1 cellular context compared by ENCODE assay signal in the genomic region with DNA sequence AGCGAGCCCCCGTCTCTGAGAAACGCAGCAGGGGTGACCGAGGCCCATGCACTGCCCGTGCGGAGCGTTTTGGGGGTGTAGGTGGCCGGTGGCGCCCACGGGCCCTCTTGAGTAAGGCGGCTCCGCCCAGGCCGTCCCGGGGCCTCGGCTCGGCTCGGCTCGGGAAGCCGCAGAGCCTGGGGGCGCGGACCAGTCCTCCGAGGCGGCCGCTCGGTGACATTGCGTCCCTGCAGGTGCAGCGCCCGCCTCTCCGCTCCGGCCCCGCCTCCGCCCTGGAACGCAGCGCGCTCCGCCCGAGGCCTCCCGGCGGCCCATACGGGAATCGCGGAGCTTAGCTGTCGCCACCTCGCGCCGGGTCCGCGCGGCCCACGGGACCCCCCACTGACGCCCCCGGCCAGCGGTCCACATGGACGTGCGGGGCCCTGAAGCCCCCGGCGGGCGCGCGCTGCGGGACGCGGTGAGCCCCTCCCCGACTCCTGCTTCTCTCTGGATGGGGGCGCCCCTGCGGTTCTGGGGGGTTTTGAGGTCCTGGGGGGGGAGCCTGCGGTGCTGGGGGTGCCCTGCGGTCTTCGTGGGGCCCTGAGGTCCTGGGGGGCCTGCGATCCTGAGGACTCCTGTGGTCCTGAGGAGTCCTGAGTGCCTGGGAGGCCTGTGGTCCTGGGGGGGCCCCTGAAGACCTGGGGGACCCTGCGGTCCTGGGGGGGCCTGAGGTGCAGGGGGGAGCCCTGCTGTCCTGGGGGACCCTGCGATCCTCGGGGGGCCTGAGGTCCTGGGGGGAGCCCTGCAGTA.
A peak's percentile ranks its signal among the peaks of the same experiment; 100 is the strongest.
TF ChIP-seq lines count a peak whose summit lies in the region.

A gene (plus strand): TSS at position 314 of the 789 bp plus-strand sequence. CDS start 93 bp downstream, at position 407.

TF ChIP-seq in HepG2, 621 proteins besides CTCF, POLR2A, EP300 and RAD21 (continued from another document and continues in another):
- TF ChIP-seq, protein P1, sequence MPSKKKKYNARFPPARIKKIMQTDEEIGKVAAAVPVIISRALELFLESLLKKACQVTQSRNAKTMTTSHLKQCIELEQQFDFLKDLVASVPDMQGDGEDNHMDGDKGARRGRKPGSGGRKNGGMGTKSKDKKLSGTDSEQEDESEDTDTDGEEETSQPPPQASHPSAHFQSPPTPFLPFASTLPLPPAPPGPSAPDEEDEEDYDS (CRISPR knock-in tag; IDR thresholded peaks at IDR 0.05), result peak; percentile 61; the same call in 1 of the 2 replicates
- no peak for TF ChIP-seq ZNF891 (CRISPR knock-in tag; IDR thresholded peaks at IDR 0.05)
- TF ChIP-seq ZNF256 (CRISPR knock-in tag; conservative IDR thresholded peaks at IDR 0.05), result no peak
- no peak for TF ChIP-seq NBN (conservative IDR thresholded peaks at IDR 0.05)
- TF ChIP-seq NCOA1 (CRISPR knock-in tag; IDR thresholded peaks at IDR 0.05), result peak; percentile 49; the same call in 1 of the 2 replicates
- TF ChIP-seq CREM (IDR thresholded peaks at IDR 0.05), result no peak
- no peak for TF ChIP-seq CREM (CRISPR knock-in tag; IDR thresholded peaks at IDR 0.05)
- TF ChIP-seq, protein P2, sequence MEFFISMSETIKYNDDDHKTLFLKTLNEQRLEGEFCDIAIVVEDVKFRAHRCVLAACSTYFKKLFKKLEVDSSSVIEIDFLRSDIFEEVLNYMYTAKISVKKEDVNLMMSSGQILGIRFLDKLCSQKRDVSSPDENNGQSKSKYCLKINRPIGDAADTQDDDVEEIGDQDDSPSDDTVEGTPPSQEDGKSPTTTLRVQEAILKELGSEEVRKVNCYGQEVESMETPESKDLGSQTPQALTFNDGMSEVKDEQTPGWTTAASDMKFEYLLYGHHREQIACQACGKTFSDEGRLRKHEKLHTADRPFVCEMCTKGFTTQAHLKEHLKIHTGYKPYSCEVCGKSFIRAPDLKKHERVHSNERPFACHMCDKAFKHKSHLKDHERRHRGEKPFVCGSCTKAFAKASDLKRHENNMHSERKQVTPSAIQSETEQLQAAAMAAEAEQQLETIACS (CRISPR knock-in tag; IDR thresholded peaks at IDR 0.05), result peak; percentile 71
- TF ChIP-seq, protein P3, sequence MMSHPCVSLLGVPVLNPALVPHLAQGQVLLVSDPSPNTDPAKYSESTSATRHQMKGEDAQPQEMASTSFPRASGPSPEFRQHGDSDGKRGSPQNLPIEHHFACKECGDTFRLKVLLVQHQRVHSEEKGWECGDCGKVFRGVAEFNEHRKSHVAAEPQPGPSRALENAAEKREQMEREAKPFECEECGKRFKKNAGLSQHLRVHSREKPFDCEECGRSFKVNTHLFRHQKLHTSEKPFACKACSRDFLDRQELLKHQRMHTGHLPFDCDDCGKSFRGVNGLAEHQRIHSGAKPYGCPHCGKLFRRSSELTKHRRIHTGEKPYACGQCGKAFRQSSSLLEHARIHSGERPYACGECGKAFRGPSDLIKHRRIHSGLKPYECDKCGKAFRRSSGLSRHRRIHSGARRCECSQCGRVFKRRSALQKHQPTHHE (CRISPR knock-in tag; IDR thresholded peaks at IDR 0.05; ENCODE audit: borderline replicate concordance), result peak; percentile 41; the same call in 1 of the 2 replicates
- peak; percentile 88 for TF ChIP-seq HNRNPLL (IDR thresholded peaks at IDR 0.05; ENCODE audit: low read depth, low read length, poor library complexity, severe bottlenecking)
- TF ChIP-seq ZNF350 (CRISPR knock-in tag; IDR thresholded peaks at IDR 0.05; ENCODE audit: borderline replicate concordance, low read depth), result no peak
- TF ChIP-seq, protein P4, sequence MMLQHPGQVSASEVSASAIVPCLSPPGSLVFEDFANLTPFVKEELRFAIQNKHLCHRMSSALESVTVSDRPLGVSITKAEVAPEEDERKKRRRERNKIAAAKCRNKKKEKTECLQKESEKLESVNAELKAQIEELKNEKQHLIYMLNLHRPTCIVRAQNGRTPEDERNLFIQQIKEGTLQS (CRISPR knock-in tag; IDR thresholded peaks at IDR 0.05), result peak; percentile 29; the same call in 1 of the 2 replicates
- TF ChIP-seq ZKSCAN8 (CRISPR knock-in tag; IDR thresholded peaks at IDR 0.05; ENCODE audit: borderline replicate concordance), result no peak
- 0 out of 2 replicates have a peak, but pooled peaks have one; percentile 14 for TF ChIP-seq ETV5 (CRISPR knock-in tag; IDR thresholded peaks at IDR 0.05; ENCODE audit: borderline replicate concordance)
- TF ChIP-seq THYN1 (CRISPR knock-in tag; IDR thresholded peaks at IDR 0.05; ENCODE audit: borderline replicate concordance, low read depth), result no peak
- TF ChIP-seq, protein P5, sequence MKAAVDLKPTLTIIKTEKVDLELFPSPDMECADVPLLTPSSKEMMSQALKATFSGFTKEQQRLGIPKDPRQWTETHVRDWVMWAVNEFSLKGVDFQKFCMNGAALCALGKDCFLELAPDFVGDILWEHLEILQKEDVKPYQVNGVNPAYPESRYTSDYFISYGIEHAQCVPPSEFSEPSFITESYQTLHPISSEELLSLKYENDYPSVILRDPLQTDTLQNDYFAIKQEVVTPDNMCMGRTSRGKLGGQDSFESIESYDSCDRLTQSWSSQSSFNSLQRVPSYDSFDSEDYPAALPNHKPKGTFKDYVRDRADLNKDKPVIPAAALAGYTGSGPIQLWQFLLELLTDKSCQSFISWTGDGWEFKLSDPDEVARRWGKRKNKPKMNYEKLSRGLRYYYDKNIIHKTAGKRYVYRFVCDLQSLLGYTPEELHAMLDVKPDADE (CRISPR knock-in tag; IDR thresholded peaks at IDR 0.05), result 0 out of 2 replicates have a peak, but pooled peaks have one; percentile 63
- no peak for TF ChIP-seq ZNF570 (CRISPR knock-in tag; IDR thresholded peaks at IDR 0.05; ENCODE audit: borderline replicate concordance)
- 0 out of 2 replicates have a peak, but pooled peaks have one; percentile 67 for TF ChIP-seq CENPT (CRISPR knock-in tag; IDR thresholded peaks at IDR 0.05; ENCODE audit: low read depth)
- TF ChIP-seq SOX5 (CRISPR knock-in tag; IDR thresholded peaks at IDR 0.05; ENCODE audit: borderline replicate concordance), result no peak
- TF ChIP-seq TBX2 (CRISPR knock-in tag; IDR thresholded peaks at IDR 0.05; ENCODE audit: borderline replicate concordance), result no peak
- TF ChIP-seq NFYB (CRISPR knock-in tag; IDR thresholded peaks at IDR 0.05), result no peak
- no peak for TF ChIP-seq ZKSCAN5 (CRISPR knock-in tag; IDR thresholded peaks at IDR 0.05)
- TF ChIP-seq PHF5A (CRISPR knock-in tag; IDR thresholded peaks at IDR 0.05; ENCODE audit: low read depth, unreplicated experiment), result no peak
- TF ChIP-seq ZNF335 (CRISPR knock-in tag; IDR thresholded peaks at IDR 0.05), result no peak
- 0 out of 2 replicates have a peak, but pooled peaks have one; percentile 26 for TF ChIP-seq BCL6 (CRISPR knock-in tag; IDR thresholded peaks at IDR 0.05)
- no peak; the same call in 1 of the 2 replicates for TF ChIP-seq ZNF547 (CRISPR knock-in tag; IDR thresholded peaks at IDR 0.05)
- TF ChIP-seq ZNF749 (CRISPR knock-in tag; IDR thresholded peaks at IDR 0.05; ENCODE audit: borderline replicate concordance), result no peak
- TF ChIP-seq ZNF780A (CRISPR knock-in tag; IDR thresholded peaks at IDR 0.05), result no peak
- peak; percentile 51 for TF ChIP-seq YY1 (IDR thresholded peaks at IDR 0.05; ENCODE audit: insufficient read depth, insufficient replicate concordance, low read depth, low read length)
- TF ChIP-seq, protein P6, sequence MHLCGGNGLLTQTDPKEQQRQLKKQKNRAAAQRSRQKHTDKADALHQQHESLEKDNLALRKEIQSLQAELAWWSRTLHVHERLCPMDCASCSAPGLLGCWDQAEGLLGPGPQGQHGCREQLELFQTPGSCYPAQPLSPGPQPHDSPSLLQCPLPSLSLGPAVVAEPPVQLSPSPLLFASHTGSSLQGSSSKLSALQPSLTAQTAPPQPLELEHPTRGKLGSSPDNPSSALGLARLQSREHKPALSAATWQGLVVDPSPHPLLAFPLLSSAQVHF (CRISPR knock-in tag; IDR thresholded peaks at IDR 0.05), result no peak
- TF ChIP-seq, protein P7, sequence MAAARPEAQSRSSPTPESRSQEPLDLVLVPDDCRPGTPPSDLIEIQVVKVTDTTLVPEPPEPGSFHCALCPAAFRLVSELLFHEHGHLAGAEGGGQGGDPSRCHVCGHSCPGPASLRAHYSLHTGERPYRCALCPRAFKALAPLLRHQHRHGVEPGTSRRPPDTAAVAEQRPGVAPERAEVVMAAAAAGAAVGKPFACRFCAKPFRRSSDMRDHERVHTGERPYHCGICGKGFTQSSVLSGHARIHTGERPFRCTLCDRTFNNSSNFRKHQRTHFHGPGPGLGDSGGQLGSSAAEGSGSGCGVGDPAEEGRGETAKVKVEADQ (CRISPR knock-in tag; IDR thresholded peaks at IDR 0.05; ENCODE audit: borderline replicate concordance), result peak; percentile 82; the same call in 1 of the 2 replicates
- TF ChIP-seq, protein P8, sequence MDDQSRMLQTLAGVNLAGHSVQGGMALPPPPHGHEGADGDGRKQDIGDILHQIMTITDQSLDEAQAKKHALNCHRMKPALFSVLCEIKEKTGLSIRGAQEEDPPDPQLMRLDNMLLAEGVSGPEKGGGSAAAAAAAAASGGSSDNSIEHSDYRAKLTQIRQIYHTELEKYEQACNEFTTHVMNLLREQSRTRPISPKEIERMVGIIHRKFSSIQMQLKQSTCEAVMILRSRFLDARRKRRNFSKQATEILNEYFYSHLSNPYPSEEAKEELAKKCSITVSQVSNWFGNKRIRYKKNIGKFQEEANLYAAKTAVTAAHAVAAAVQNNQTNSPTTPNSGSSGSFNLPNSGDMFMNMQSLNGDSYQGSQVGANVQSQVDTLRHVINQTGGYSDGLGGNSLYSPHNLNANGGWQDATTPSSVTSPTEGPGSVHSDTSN (CRISPR knock-in tag; IDR thresholded peaks at IDR 0.05; ENCODE audit: borderline replicate concordance), result no peak
- TF ChIP-seq PHF20 (CRISPR knock-in tag; IDR thresholded peaks at IDR 0.05), result 0 out of 2 replicates have a peak, but pooled peaks have one; percentile 16
- no peak for TF ChIP-seq BHLHE40 (IDR thresholded peaks at IDR 0.05; ENCODE audit: low read length)
- TF ChIP-seq, protein P9, sequence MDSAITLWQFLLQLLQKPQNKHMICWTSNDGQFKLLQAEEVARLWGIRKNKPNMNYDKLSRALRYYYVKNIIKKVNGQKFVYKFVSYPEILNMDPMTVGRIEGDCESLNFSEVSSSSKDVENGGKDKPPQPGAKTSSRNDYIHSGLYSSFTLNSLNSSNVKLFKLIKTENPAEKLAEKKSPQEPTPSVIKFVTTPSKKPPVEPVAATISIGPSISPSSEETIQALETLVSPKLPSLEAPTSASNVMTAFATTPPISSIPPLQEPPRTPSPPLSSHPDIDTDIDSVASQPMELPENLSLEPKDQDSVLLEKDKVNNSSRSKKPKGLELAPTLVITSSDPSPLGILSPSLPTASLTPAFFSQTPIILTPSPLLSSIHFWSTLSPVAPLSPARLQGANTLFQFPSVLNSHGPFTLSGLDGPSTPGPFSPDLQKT (CRISPR knock-in tag; IDR thresholded peaks at IDR 0.05; ENCODE audit: borderline replicate concordance), result no peak
- no peak; the same call in 1 of the 2 replicates for TF ChIP-seq NFKBIZ (CRISPR knock-in tag; IDR thresholded peaks at IDR 0.05)
- TF ChIP-seq ARNT2 (CRISPR knock-in tag; IDR thresholded peaks at IDR 0.05; ENCODE audit: low read depth), result peak; percentile 17
- TF ChIP-seq, protein P10, sequence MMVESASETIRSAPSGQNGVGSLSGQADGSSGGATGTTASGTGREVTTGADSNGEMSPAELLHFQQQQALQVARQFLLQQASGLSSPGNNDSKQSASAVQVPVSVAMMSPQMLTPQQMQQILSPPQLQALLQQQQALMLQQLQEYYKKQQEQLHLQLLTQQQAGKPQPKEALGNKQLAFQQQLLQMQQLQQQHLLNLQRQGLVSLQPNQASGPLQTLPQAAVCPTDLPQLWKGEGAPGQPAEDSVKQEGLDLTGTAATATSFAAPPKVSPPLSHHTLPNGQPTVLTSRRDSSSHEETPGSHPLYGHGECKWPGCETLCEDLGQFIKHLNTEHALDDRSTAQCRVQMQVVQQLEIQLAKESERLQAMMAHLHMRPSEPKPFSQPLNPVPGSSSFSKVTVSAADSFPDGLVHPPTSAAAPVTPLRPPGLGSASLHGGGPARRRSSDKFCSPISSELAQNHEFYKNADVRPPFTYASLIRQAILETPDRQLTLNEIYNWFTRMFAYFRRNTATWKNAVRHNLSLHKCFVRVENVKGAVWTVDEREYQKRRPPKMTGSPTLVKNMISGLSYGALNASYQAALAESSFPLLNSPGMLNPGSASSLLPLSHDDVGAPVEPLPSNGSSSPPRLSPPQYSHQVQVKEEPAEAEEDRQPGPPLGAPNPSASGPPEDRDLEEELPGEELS (CRISPR knock-in tag; IDR thresholded peaks at IDR 0.05), result peak; percentile 34; the same call in 1 of the 2 replicates
- TF ChIP-seq AGO2 (optimal IDR thresholded peaks at IDR 0.05; ENCODE audit: low read depth, low read length), result peak; percentile 78
- peak; percentile 34 for TF ChIP-seq STAG1 (CRISPR knock-in tag; IDR thresholded peaks at IDR 0.05)
- TF ChIP-seq ATF7 (IDR thresholded peaks at IDR 0.05), result no peak
- TF ChIP-seq ATF7 (CRISPR knock-in tag; IDR thresholded peaks at IDR 0.05), result no peak
- no peak for TF ChIP-seq ZNF557 (CRISPR knock-in tag; IDR thresholded peaks at IDR 0.05)
- TF ChIP-seq, protein P11, sequence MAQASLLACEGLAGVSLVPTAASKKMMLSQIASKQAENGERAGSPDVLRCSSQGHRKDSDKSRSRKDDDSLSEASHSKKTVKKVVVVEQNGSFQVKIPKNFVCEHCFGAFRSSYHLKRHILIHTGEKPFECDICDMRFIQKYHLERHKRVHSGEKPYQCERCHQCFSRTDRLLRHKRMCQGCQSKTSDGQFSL (CRISPR knock-in tag; IDR thresholded peaks at IDR 0.05), result peak; percentile 83
- peak; percentile 66 for TF ChIP-seq POLR2AphosphoS5 (IDR thresholded peaks at IDR 0.05; ENCODE audit: low read depth, low read length)
- TF ChIP-seq, protein P12, sequence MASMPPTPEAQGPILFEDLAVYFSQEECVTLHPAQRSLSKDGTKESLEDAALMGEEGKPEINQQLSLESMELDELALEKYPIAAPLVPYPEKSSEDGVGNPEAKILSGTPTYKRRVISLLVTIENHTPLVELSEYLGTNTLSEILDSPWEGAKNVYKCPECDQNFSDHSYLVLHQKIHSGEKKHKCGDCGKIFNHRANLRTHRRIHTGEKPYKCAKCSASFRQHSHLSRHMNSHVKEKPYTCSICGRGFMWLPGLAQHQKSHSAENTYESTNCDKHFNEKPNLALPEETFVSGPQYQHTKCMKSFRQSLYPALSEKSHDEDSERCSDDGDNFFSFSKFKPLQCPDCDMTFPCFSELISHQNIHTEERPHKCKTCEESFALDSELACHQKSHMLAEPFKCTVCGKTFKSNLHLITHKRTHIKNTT (CRISPR knock-in tag; IDR thresholded peaks at IDR 0.05), result no peak
- no peak for TF ChIP-seq SMC3 (IDR thresholded peaks at IDR 0.05; ENCODE audit: low read length)
- TF ChIP-seq ZFP36L1 (CRISPR knock-in tag; IDR thresholded peaks at IDR 0.05), result no peak
- TF ChIP-seq, protein P13, sequence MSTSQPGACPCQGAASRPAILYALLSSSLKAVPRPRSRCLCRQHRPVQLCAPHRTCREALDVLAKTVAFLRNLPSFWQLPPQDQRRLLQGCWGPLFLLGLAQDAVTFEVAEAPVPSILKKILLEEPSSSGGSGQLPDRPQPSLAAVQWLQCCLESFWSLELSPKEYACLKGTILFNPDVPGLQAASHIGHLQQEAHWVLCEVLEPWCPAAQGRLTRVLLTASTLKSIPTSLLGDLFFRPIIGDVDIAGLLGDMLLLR (CRISPR knock-in tag; IDR thresholded peaks at IDR 0.05), result 0 out of 2 replicates have a peak, but pooled peaks have one; percentile 41
- 0 out of 2 replicates have a peak, but pooled peaks have one; percentile 42 for TF ChIP-seq SP5 (CRISPR knock-in tag; IDR thresholded peaks at IDR 0.05; ENCODE audit: borderline replicate concordance, low read depth)
